1 cellular context compared by ENCODE assay signal in the genomic region with DNA sequence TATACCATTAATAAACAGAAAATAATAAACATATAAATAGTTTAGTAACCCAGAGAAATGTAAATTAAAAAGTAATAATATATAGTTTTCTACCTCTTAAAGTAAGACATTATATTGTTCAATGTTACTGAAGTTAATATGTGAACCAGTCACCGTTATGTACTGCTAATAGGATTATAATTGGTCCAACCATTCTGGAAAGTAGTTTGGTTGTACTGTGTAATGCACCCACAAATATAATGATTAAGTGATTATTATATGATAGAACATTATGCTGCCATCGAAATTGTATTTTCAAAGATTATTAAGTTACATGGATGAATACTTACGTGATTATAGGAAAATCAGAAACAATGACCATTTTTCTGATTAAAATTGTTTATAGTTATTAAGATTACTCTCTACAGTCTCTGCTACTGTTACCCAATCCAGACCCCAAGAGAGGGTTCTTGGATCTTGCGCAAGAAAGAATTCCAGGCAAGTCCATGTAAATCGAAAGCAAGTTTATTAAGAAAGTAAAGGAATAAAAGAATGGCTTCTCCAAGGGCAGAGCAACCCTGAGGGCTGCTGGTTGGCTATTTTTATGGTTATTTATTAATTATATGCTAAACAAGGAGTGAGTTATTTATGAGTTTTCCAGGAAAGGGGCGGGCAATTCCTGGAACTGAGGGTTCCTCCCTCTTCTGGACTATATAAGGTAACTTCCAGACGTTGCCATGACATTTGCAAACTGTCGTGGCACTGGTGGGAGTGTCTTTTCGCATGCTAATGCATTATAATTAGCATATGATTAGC.
TF ChIP-seq lines count a peak whose summit lies in the region.

No MANE protein-coding gene starts in this region.

TF ChIP-seq in K562, 482 proteins besides CTCF, POLR2A, EP300 and RAD21 (continued from another document and continues in another):
- TF ChIP-seq PRDM10 (IDR thresholded peaks at IDR 0.05; ENCODE audit: partially characterized antibody) (no peak), CBX8 (IDR thresholded peaks at IDR 0.05; ENCODE audit: borderline replicate concordance, extremely low read depth, low read depth, low read length, poor library complexity, severe bottlenecking) (no peak), RBM34 (IDR thresholded peaks at IDR 0.05; ENCODE audit: borderline replicate concordance, insufficient read depth, low read length) (no peak), ELF1 (tag; IDR thresholded peaks at IDR 0.05) (no peak), THRB (CRISPR knock-in tag; conservative IDR thresholded peaks at IDR 0.05) (no peak), DACH1 (IDR thresholded peaks at IDR 0.05; ENCODE audit: partially characterized antibody) (peak; percentile 84), NR4A1 (CRISPR knock-in tag; IDR thresholded peaks at IDR 0.05) (no peak), NR4A1 (tag; IDR thresholded peaks at IDR 0.05) (no peak), ARID2 (IDR thresholded peaks at IDR 0.05) (no peak), BRCA1 (IDR thresholded peaks at IDR 0.05) (no peak), BRCA1 (CRISPR knock-in tag; IDR thresholded peaks at IDR 0.05) (no peak), KHSRP (IDR thresholded peaks at IDR 0.05) (no peak), FOXJ3 (CRISPR knock-in tag; IDR thresholded peaks at IDR 0.05) (no peak), SIN3A (IDR thresholded peaks at IDR 0.05; ENCODE audit: borderline replicate concordance in 2 of 2, control insufficient read depth in 1 of 2, low read depth in 2 of 2, low read length in 2 of 2) (no peak), ZNF695 (CRISPR knock-in tag; IDR thresholded peaks at IDR 0.05) (no peak), ZNF717 (CRISPR knock-in tag; IDR thresholded peaks at IDR 0.05) (no peak), ZNF518B (CRISPR knock-in tag; IDR thresholded peaks at IDR 0.05) (no peak), TARDBP (IDR thresholded peaks at IDR 0.05) (no peak), SRF (CRISPR knock-in tag; IDR thresholded peaks at IDR 0.05) (peak; percentile 89 to 97), RFX5 (IDR thresholded peaks at IDR 0.05; ENCODE audit: low read depth, low read length) (no peak), NR3C1 (CRISPR knock-in tag; IDR thresholded peaks at IDR 0.05) (no peak), KAT8 (IDR thresholded peaks at IDR 0.05; ENCODE audit: low read depth) (no peak), XRCC5 (IDR thresholded peaks at IDR 0.05; ENCODE audit: low read depth, low read length) (no peak), HIVEP1 (CRISPR knock-in tag; IDR thresholded peaks at IDR 0.05) (no peak), MLX (CRISPR knock-in tag; conservative IDR thresholded peaks at IDR 0.05) (no peak), U2AF1 (optimal IDR thresholded peaks at IDR 0.05; ENCODE audit: low read depth, low read length) (no peak), PURB (CRISPR knock-in tag; IDR thresholded peaks at IDR 0.05; ENCODE audit: low read depth) (no peak), COPS2 (conservative IDR thresholded peaks at IDR 0.05) (no peak), YBX1 (IDR thresholded peaks at IDR 0.05) (no peak), FOXA3 (CRISPR knock-in tag; conservative IDR thresholded peaks at IDR 0.05 in 1 of 2, IDR thresholded peaks at IDR 0.05 in 1 of 2) (no peak), CEBPG (CRISPR knock-in tag; IDR thresholded peaks at IDR 0.05) (peak; percentile 52; the same call in 1 of the 2 replicates), CEBPG (tag; conservative IDR thresholded peaks at IDR 0.05 in 1 of 2, IDR thresholded peaks at IDR 0.05 in 1 of 2) (peak; percentile 77 to 87), E2F8 (IDR thresholded peaks at IDR 0.05; ENCODE audit: low read depth, partially characterized antibody) (no peak), ESRRB (CRISPR knock-in tag; IDR thresholded peaks at IDR 0.05; ENCODE audit: borderline replicate concordance) (no peak)
- TF ChIP-seq, protein P1, sequence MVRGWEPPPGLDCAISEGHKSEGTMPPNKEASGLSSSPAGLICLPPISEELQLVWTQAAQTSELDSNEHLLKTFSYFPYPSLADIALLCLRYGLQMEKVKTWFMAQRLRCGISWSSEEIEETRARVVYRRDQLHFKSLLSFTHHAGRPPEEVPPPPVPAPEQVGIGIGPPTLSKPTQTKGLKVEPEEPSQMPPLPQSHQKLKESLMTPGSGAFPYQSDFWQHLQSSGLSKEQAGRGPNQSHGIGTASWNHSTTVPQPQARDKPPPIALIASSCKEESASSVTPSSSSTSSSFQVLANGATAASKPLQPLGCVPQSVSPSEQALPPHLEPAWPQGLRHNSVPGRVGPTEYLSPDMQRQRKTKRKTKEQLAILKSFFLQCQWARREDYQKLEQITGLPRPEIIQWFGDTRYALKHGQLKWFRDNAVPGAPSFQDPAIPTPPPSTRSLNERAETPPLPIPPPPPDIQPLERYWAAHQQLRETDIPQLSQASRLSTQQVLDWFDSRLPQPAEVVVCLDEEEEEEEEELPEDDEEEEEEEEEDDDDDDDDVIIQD (CRISPR knock-in tag; IDR thresholded peaks at IDR 0.05) = no peak
- TF ChIP-seq, protein P2, sequence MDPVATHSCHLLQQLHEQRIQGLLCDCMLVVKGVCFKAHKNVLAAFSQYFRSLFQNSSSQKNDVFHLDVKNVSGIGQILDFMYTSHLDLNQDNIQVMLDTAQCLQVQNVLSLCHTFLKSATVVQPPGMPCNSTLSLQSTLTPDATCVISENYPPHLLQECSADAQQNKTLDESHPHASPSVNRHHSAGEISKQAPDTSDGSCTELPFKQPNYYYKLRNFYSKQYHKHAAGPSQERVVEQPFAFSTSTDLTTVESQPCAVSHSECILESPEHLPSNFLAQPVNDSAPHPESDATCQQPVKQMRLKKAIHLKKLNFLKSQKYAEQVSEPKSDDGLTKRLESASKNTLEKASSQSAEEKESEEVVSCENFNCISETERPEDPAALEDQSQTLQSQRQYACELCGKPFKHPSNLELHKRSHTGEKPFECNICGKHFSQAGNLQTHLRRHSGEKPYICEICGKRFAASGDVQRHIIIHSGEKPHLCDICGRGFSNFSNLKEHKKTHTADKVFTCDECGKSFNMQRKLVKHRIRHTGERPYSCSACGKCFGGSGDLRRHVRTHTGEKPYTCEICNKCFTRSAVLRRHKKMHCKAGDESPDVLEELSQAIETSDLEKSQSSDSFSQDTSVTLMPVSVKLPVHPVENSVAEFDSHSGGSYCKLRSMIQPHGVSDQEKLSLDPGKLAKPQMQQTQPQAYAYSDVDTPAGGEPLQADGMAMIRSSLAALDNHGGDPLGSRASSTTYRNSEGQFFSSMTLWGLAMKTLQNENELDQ (CRISPR knock-in tag; IDR thresholded peaks at IDR 0.05; ENCODE audit: borderline replicate concordance) = no peak
- TF ChIP-seq, protein P3, sequence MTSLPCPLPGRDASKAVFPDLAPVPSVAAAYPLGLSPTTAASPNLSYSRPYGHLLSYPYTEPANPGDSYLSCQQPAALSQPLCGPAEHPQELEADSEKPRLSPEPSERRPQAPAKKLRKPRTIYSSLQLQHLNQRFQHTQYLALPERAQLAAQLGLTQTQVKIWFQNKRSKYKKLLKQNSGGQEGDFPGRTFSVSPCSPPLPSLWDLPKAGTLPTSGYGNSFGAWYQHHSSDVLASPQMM (CRISPR knock-in tag; IDR thresholded peaks at IDR 0.05) = no peak
- TF ChIP-seq, protein P4, sequence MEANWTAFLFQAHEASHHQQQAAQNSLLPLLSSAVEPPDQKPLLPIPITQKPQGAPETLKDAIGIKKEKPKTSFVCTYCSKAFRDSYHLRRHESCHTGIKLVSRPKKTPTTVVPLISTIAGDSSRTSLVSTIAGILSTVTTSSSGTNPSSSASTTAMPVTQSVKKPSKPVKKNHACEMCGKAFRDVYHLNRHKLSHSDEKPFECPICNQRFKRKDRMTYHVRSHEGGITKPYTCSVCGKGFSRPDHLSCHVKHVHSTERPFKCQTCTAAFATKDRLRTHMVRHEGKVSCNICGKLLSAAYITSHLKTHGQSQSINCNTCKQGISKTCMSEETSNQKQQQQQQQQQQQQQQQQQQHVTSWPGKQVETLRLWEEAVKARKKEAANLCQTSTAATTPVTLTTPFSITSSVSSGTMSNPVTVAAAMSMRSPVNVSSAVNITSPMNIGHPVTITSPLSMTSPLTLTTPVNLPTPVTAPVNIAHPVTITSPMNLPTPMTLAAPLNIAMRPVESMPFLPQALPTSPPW (CRISPR knock-in tag; IDR thresholded peaks at IDR 0.05) = no peak
- TF ChIP-seq, protein P5, sequence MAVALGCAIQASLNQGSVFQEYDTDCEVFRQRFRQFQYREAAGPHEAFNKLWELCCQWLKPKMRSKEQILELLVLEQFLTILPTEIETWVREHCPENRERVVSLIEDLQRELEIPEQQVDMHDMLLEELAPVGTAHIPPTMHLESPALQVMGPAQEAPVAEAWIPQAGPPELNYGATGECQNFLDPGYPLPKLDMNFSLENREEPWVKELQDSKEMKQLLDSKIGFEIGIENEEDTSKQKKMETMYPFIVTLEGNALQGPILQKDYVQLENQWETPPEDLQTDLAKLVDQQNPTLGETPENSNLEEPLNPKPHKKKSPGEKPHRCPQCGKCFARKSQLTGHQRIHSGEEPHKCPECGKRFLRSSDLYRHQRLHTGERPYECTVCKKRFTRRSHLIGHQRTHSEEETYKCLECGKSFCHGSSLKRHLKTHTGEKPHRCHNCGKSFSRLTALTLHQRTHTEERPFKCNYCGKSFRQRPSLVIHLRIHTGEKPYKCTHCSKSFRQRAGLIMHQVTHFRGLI (CRISPR knock-in tag; IDR thresholded peaks at IDR 0.05) = no peak
